9 cellular contexts compared by ENCODE assay signal in the genomic region with DNA sequence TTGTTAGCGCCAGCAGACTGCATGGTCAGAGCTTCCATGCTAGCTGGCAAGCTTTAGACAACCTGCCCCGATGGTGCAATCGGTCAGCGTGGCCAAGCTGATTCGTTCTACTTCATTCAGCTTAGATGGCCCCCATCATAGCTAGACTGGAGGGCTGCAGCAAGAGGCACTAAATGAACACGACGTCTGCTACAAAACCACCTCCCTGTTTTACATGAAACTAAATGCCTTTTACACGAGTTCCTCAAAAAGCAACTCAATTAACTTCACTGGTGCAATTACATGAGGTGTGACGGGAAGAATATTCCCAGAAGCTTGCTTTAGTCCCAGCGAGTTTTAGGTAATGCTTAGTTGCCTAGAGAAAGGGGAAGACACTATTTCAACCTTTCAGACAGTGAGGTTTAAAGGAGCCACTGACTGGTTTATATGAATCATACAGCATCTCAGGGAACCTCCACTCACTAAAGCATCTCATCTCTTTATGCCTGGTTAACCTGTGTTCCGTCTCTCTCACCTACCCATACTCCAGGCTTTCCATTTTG. TPM values are rescaled to one million over a fixed set of nuclear protein-coding genes. Genes with fewer than 3 reads are reported as not detected.
A peak's percentile ranks its signal among the peaks of the same experiment; 100 is the strongest.
DNase-seq lines count a peak whose midpoint lies in the region; ATAC-seq and TF ChIP-seq lines count a peak whose summit lies in the region.
"Had no signal": no experiment of that assay in that cellular context is flagged by ENCODE, and none has a peak within 500 bp of the region (broad histone marks: within the 10 kb centered on the region; RNA-seq: fewer than 3 reads in every experiment).

No MANE protein-coding gene starts in this region.

- in situ Hi-C loops in GM23248 (cut with MboI): no loop called here

- no peaks in the 10 kb centered on the region; a peak in 1 of 22 replicates for H3K9me3 ChIP-seq in BLaER1 treated with 17β-estradiol and CSF1 and Interleukin-3, amounts not matched to agents 10 nM and 100 nM (replicated peaks in 1 of 11)
- H3K9me3 ChIP-seq in GM23248 (ENCODE audit: low read depth) (no peaks in the 10 kb centered on the region), tibial nerve (no peaks in the 10 kb centered on the region)

- ATAC-seq in T-cell (replicated peaks in 1 of 4): peak; percentile 37 to 66 (median 57)
- ATAC-seq in omental fat pad (ENCODE audit: low FRiP score): no peak

- H3K4me3 ChIP-seq in BLaER1 treated with 17β-estradiol and CSF1 and Interleukin-3, amounts not matched to agents 10 nM and 100 nM: peak overlapping the region in 9 of 10 experiments; percentile 29 to 54 (median 42); a peak in 12 of 20 replicates
- H3K4me3 ChIP-seq in GM23248 (peak overlapping the region; percentile 37), tibial nerve (no peak overlapping the region)

- TF ChIP-seq EP300 in tibial nerve (IDR thresholded peaks at IDR 0.05): no peak

- H3K79me2 ChIP-seq in GM23248 (ENCODE audit: insufficient read depth): peaks cover 98% of the 10 kb centered on the region

- H2AFZ ChIP-seq in GM23248: peak overlapping the region; percentile 62

- H3K9me2 ChIP-seq in GM23248 (ENCODE audit: insufficient read depth): no peaks in the 10 kb centered on the region

- H3K36me3 ChIP-seq in BLaER1 treated with 17β-estradiol and CSF1 and Interleukin-3, amounts not matched to agents 10 nM and 100 nM: peaks cover 12 to 62% (median 46%) of the 10 kb centered on the region in 11 experiments; a peak in 21 of 22 replicates
- H3K36me3 ChIP-seq in GM23248 (ENCODE audit: low read depth): no peaks in the 10 kb centered on the region
- no peaks in the 10 kb centered on the region for H3K36me3 ChIP-seq in tibial nerve

- peak overlapping the region; percentile 68 to 85 (median 70) for H3K4me3 Mint-ChIP-seq in T-cell
- peak overlapping the region; percentile 79 for H3K4me3 Mint-ChIP-seq in glutamatergic neuron (ENCODE audit: unreplicated experiment)

- H3K9ac ChIP-seq in BLaER1 treated with 17β-estradiol and CSF1 and Interleukin-3, amounts not matched to agents 10 nM and 100 nM: peak overlapping the region; percentile 9 to 79 (median 71); a peak in 20 of 22 replicates
- peak overlapping the region; percentile 25 for H3K9ac ChIP-seq in GM23248

- 89 to 93% methylated on average over 11 of the region's 11 CpGs for WGBS in GM23248 (ENCODE audit: low coverage in 1 of 2, low lambda C conversion rate in 2 of 2, missing lambda C conversion rate in 2 of 2), 2 experiments
- WGBS in tibial nerve, 2 donors: 65 to 75% methylated on average over 11 of the region's 11 CpGs

- POLR2A ChIA-PET in T-cell (lab: Charles Lee): interaction anchor here (0.7 to 1.2 kb wide), 4 partner anchors 9 to 930 kb away, joined by 3 to 4 read pairs (median 4); a partner anchor contains a TSS

- H3K27me3 ChIP-seq in BLaER1 treated with 17β-estradiol and CSF1 and Interleukin-3, amounts not matched to agents 10 nM and 100 nM: no peaks in the 10 kb centered on the region
- no peaks in the 10 kb centered on the region for H3K27me3 ChIP-seq in GM23248 (replicated peaks; ENCODE audit: insufficient read depth)
- H3K27me3 ChIP-seq in tibial nerve: no peaks in the 10 kb centered on the region

- H3K27me3 Mint-ChIP-seq in T-cell (no peaks in the 10 kb centered on the region), glutamatergic neuron (ENCODE audit: unreplicated experiment) (peaks cover 11% of the 10 kb centered on the region)

- no peak for TF ChIP-seq POLR2A in tibial nerve (IDR thresholded peaks at IDR 0.05)

- DNase-seq in GM23248: peak; percentile 42
- no peak for DNase-seq in T-cell
- no peak for DNase-seq in glutamatergic neuron
- no peak for DNase-seq in omental fat pad (ENCODE audit: low spot score)
- no peak for DNase-seq in activated effector memory CD4-positive, alpha-beta T cell treated with anti-CD3 and anti-CD28 coated beads, Interleukin-2, amount 50 U/mL, for 16 hours
- DNase-seq in NCI-H446 (lab: John Stamatoyannopoulos, UW): no peak
- DNase-seq in tibial nerve (ENCODE audit: low spot score in 2 of 2): no peak

- H3K4me2 ChIP-seq in BLaER1 treated with 17β-estradiol and CSF1 and Interleukin-3, amounts not matched to agents 10 nM and 100 nM: peak overlapping the region; percentile 90 to 97 (median 94)
- H3K4me2 ChIP-seq in GM23248 (ENCODE audit: unreplicated experiment): peak overlapping the region; percentile 80

- H4K20me1 ChIP-seq in BLaER1 treated with 17β-estradiol and CSF1 and Interleukin-3, amounts not matched to agents 10 nM and 100 nM: peaks cover 34 to 73% (median 63%) of the 10 kb centered on the region in 11 experiments; a peak in 20 of 22 replicates
- no peaks in the 10 kb centered on the region; the same call in 1 of the 2 replicates for H4K20me1 ChIP-seq in GM23248 (ENCODE audit: insufficient read depth)

- H3K27ac ChIP-seq in BLaER1 treated with 17β-estradiol and CSF1 and Interleukin-3, amounts not matched to agents 10 nM and 100 nM: peak overlapping the region in 10 of 11 experiments; percentile 67 to 87 (median 82); a peak in 21 of 22 replicates
- peak overlapping the region; percentile 37 for H3K27ac ChIP-seq in GM23248
- H3K27ac ChIP-seq in tibial nerve: peak overlapping the region in 1 of 4 donors; percentile 50

- peaks cover 77 to 95% (median 86%) of the 10 kb centered on the region in 10 experiments for H3K4me1 ChIP-seq in BLaER1 treated with 17β-estradiol and CSF1 and Interleukin-3, amounts not matched to agents 10 nM and 100 nM
- H3K4me1 ChIP-seq in GM23248 (ENCODE audit: insufficient read depth): peaks cover 18% of the 10 kb centered on the region
- H3K4me1 ChIP-seq in tibial nerve: peaks cover 0 to 38% (median 10%) of the 10 kb centered on the region in 4 donors

- CTCF ChIA-PET in T-cell (lab: Charles Lee): interaction anchor here (0.6 to 5.4 kb wide), 8 partner anchors 14 to 46 kb away, joined by 3 to 38 read pairs (median 4); no protein-coding TSS in a partner anchor

- H3K36me3 Mint-ChIP-seq in T-cell (peaks cover 29% of the 10 kb centered on the region), glutamatergic neuron (ENCODE audit: unreplicated experiment) (no peaks in the 10 kb centered on the region)

- TF ChIP-seq CTCF in glutamatergic neuron (IDR thresholded peaks at IDR 0.05; ENCODE audit: partially characterized antibody, unreplicated experiment) (no peak), omental fat pad (IDR thresholded peaks at IDR 0.05) (no peak), tibial nerve (IDR thresholded peaks at IDR 0.05) (no peak)

- peaks cover 18% of the 10 kb centered on the region for H3F3A ChIP-seq in GM23248 (ENCODE audit: insufficient read depth)

- peaks cover 78 to 90% (median 88%) of the 10 kb centered on the region in 3 donors for H3K4me1 Mint-ChIP-seq in T-cell
- H3K4me1 Mint-ChIP-seq in glutamatergic neuron (ENCODE audit: low read depth, unreplicated experiment): peaks cover 77% of the 10 kb centered on the region

- H3K27ac Mint-ChIP-seq in T-cell (peak overlapping the region; percentile 96 to 97), glutamatergic neuron (ENCODE audit: unreplicated experiment) (peak overlapping the region; percentile 95)

- H3K9me3 Mint-ChIP-seq in T-cell (no peaks in the 10 kb centered on the region), glutamatergic neuron (ENCODE audit: unreplicated experiment) (peaks cover 17% of the 10 kb centered on the region)

RNA-seq across cellular contexts. Expression of a gene that starts 8.4 kb away (rescaled TPM):
- 28.7 and 33.3 TPM in 2 replicates for total RNA-seq in GM23248 (2014; rRNA removed; shearing (Covaris generic))
- 16.2 and 17.0 TPM in 2 replicates for polyA plus RNA-seq in GM23248 (2016; fragmentation: Nextera tagmentation; extraction: Ambion mirVana)
- total RNA-seq in T-cell (100 to 1,000 TPM in 3 of 5 donors, 10 to 100 TPM in 2; 92.8 to 141 (median 106) TPM), glutamatergic neuron (ENCODE audit: unreplicated experiment) (104 TPM), omental fat pad (10 to 100 TPM; 23.7 to 51.2 (median 29.5) TPM), tibial nerve (10 to 100 TPM; 24.1 to 35.7 (median 30.7) TPM)

RNA-seq across cellular contexts. Expression of a gene that starts 49.3 kb away (rescaled TPM):
- total RNA-seq in GM23248 (2014; rRNA removed; shearing (Covaris generic)): not detected in 2 replicates
- polyA plus RNA-seq in GM23248 (2016; fragmentation: Nextera tagmentation; extraction: Ambion mirVana): 0.31 TPM in 1 of 2 replicates, not detected in the other
- not detected for total RNA-seq in T-cell
- total RNA-seq in glutamatergic neuron (ENCODE audit: unreplicated experiment): 0.61 TPM
- total RNA-seq in omental fat pad: 1 to 10 TPM in 1 of 4 donors, not detected in 3; 2.5 TPM
- not detected for total RNA-seq in tibial nerve
- total RNA-seq: pulmonary artery endothelial cell had no signal

Comparison
In these comparisons a context has a peak if more than half of its experiments do, and no peak if none do; other contexts are left out.
1. H3K4me3 ChIP-seq: peak in BLaER1 treated with 17β-estradiol and CSF1 and Interleukin-3, amounts not matched to agents 10 nM and 100 nM (9 of 10) and GM23248 (single experiment); none in tibial nerve (0 of 4).